In genomic region chr4:153418581-153418980, GRCh38 we compare ENCODE assay signal across 19 cellular contexts. TPM values are rescaled to one million over a fixed set of nuclear protein-coding genes. Genes with fewer than 3 reads are reported as not detected.
DNase-seq lines count a peak whose midpoint lies in the region; ATAC-seq and TF ChIP-seq lines count a peak whose summit lies in the region.
"Had no signal": no experiment of that assay in that cellular context is flagged by ENCODE, and none has a peak within 500 bp of the region (broad histone marks: within the 10 kb centered on the region; RNA-seq: fewer than 3 reads in every experiment).

No MANE protein-coding gene starts in this region.

- no peaks in the 10 kb centered on the region for H3K27me3 Mint-ChIP-seq in mesothelial cell of epicardium (ENCODE audit: low read depth)
- no peaks in the 10 kb centered on the region for H3K27me3 Mint-ChIP-seq in activated T-cell treated with anti-CD3 and anti-CD28 coated beads, Interleukin-2, amount 50 U/mL, for 4 hours (ENCODE audit: low read depth)
- H3K27me3 Mint-ChIP-seq: activated naive CD4-positive, alpha-beta T cell treated with anti-CD3 and anti-CD28 coated beads, Interleukin-2, amount 10 ng/mL, durations not matched to agents 7 days and 5 days; natural killer cell treated with Interleukin-12 subunit alpha and Interleukin-12 subunit beta and Interleukin-15 and Interleukin-18, amount 100 ng/mL, for 72 hours had no signal

- no peaks in the 10 kb centered on the region for H3K9me3 Mint-ChIP-seq in mesothelial cell of epicardium
- no peaks in the 10 kb centered on the region for H3K9me3 Mint-ChIP-seq in activated T-cell treated with anti-CD3 and anti-CD28 coated beads, Interleukin-2, amount 50 U/mL, for 4 hours
- H3K9me3 Mint-ChIP-seq: activated naive CD4-positive, alpha-beta T cell treated with anti-CD3 and anti-CD28 coated beads, Interleukin-2, amount 10 ng/mL, durations not matched to agents 7 days and 5 days; natural killer cell treated with Interleukin-12 subunit alpha and Interleukin-12 subunit beta and Interleukin-15 and Interleukin-18, amount 100 ng/mL, for 72 hours had no signal

- 79 to 83% methylated on average over 2 of the region's 3 CpGs for WGBS in ectodermal cell, 2 experiments
- 22 to 43% methylated on average over 3 of the region's 3 CpGs for WGBS in gastroesophageal sphincter (ENCODE audit: low coverage in 1 of 2), 2 donors

- no peak overlapping the region for H3K4me3 Mint-ChIP-seq in mesothelial cell of epicardium
- no peak overlapping the region for H3K4me3 Mint-ChIP-seq in activated T-cell treated with anti-CD3 and anti-CD28 coated beads, Interleukin-2, amount 50 U/mL, for 4 hours
- H3K4me3 Mint-ChIP-seq: activated naive CD4-positive, alpha-beta T cell treated with anti-CD3 and anti-CD28 coated beads, Interleukin-2, amount 10 ng/mL, durations not matched to agents 7 days and 5 days; natural killer cell treated with Interleukin-12 subunit alpha and Interleukin-12 subunit beta and Interleukin-15 and Interleukin-18, amount 100 ng/mL, for 72 hours had no signal

- no peaks in the 10 kb centered on the region for H3K36me3 ChIP-seq in ectodermal cell (ENCODE audit: control insufficient read depth, insufficient read depth, low read length)
- H3K36me3 ChIP-seq in gastroesophageal sphincter, result no peaks in the 10 kb centered on the region
- H3K36me3 ChIP-seq: left lung, tibial nerve had no signal

- DNase-seq in ELF-1 (ENCODE audit: low read depth, low spot score) (peak; percentile 39), M059J (ENCODE audit: low read depth) (peak; percentile 42), mesothelial cell of epicardium (ENCODE audit: low spot score in 2 of 2, unreplicated experiment in 2 of 2) (no peak), kidney tubule cell (ENCODE audit: low spot score) (no peak)
- DNase-seq in activated T-cell treated with anti-CD3 and anti-CD28 coated beads, Interleukin-2, amount 50 U/mL, for 4 hours, result no peak
- DNase-seq: activated naive CD4-positive, alpha-beta T cell treated with anti-CD3 and anti-CD28 coated beads, Interleukin-2, amount 10 ng/mL, durations not matched to agents 7 days and 5 days; DMS79 treated with DMSO at 0.1 percent for 48 hours; left lung; NCI-H1048; OCI-M1; right cardiac atrium; stimulated activated CD4-positive, alpha-beta T cell treated with anti-CD3 and anti-CD28 coated beads, Interleukin-2, amount 100 ng/mL, for 48 hours had no signal

- H3K27me3 ChIP-seq in ectodermal cell (ENCODE audit: control insufficient read depth, insufficient read depth, low read length, poor library complexity, severe bottlenecking) (no peaks in the 10 kb centered on the region), gastroesophageal sphincter (no peaks in the 10 kb centered on the region)
- H3K27me3 ChIP-seq: left lung, tibial nerve had no signal

- H3K4me1 ChIP-seq in ectodermal cell (ENCODE audit: control insufficient read depth, insufficient read depth, low read length) (no peaks in the 10 kb centered on the region), gastroesophageal sphincter (no peaks in the 10 kb centered on the region)
- H3K4me1 ChIP-seq: left lung, tibial nerve had no signal

- no peak for TF ChIP-seq CTCF in mesothelial cell of epicardium (IDR thresholded peaks at IDR 0.05; ENCODE audit: unreplicated experiment)
- TF ChIP-seq CTCF in gastroesophageal sphincter (IDR thresholded peaks at IDR 0.05), result no peak

- H3K27ac ChIP-seq in ectodermal cell (ENCODE audit: insufficient read depth, low read depth, low read length, poor library complexity, severe bottlenecking), result peak overlapping the region; percentile 26
- no peak overlapping the region for H3K27ac ChIP-seq in gastroesophageal sphincter
- H3K27ac ChIP-seq: C4-2B, left lung, SK-N-MC, tibial nerve had no signal

- H3K4me3 ChIP-seq in ectodermal cell (ENCODE audit: insufficient read depth, low read depth, low read length) (no peak overlapping the region), gastroesophageal sphincter (no peak overlapping the region)
- H3K4me3 ChIP-seq: left lung, SK-N-MC, tibial nerve had no signal

- TF ChIP-seq POLR2A in gastroesophageal sphincter (IDR thresholded peaks at IDR 0.05), result no peak

- H3K4me1 Mint-ChIP-seq in mesothelial cell of epicardium, result peaks cover 6% of the 10 kb centered on the region
- H3K4me1 Mint-ChIP-seq in activated T-cell treated with anti-CD3 and anti-CD28 coated beads, Interleukin-2, amount 50 U/mL, for 4 hours (ENCODE audit: low read depth), result peaks cover 14% of the 10 kb centered on the region

- no peaks in the 10 kb centered on the region for H3K36me3 Mint-ChIP-seq in mesothelial cell of epicardium
- H3K36me3 Mint-ChIP-seq in activated T-cell treated with anti-CD3 and anti-CD28 coated beads, Interleukin-2, amount 50 U/mL, for 4 hours (ENCODE audit: insufficient read depth), result no peaks in the 10 kb centered on the region
- H3K36me3 Mint-ChIP-seq: natural killer cell treated with Interleukin-12 subunit alpha and Interleukin-12 subunit beta and Interleukin-15 and Interleukin-18, amount 100 ng/mL, for 72 hours had no signal

- no peak for TF ChIP-seq EP300 in gastroesophageal sphincter (IDR thresholded peaks at IDR 0.05)

- H3K9me3 ChIP-seq in ectodermal cell (ENCODE audit: control insufficient read depth, low read length) (no peaks in the 10 kb centered on the region), gastroesophageal sphincter (no peaks in the 10 kb centered on the region)
- H3K9me3 ChIP-seq: left lung, tibial nerve had no signal

- no peak for ATAC-seq in activated T-cell treated with anti-CD3 and anti-CD28 coated beads, Interleukin-2, amount 50 U/mL, for 4 hours
- ATAC-seq in gastroesophageal sphincter (no peak), GM18498 (IDR thresholded peaks at IDR 0.05; ENCODE audit: unreplicated experiment) (no peak)
- ATAC-seq: left lung, right cardiac atrium had no signal

- H3K27ac Mint-ChIP-seq in mesothelial cell of epicardium, result peak overlapping the region; percentile 40
- H3K27ac Mint-ChIP-seq: activated naive CD4-positive, alpha-beta T cell treated with anti-CD3 and anti-CD28 coated beads, Interleukin-2, amount 10 ng/mL, durations not matched to agents 7 days and 5 days; natural killer cell treated with Interleukin-12 subunit alpha and Interleukin-12 subunit beta and Interleukin-15 and Interleukin-18, amount 100 ng/mL, for 72 hours had no signal

RNA-seq across cellular contexts. Expression of gene TMEM131L, which starts 47.6 kb away (rescaled TPM):
- 8.2 and 8.4 TPM in 2 replicates for total RNA-seq in M059J (2014; rRNA removed; shearing (Covaris generic))
- 15.9 TPM for polyA plus RNA-seq in ectodermal cell (2013, experiment 1 of 4)
- 20.0 TPM for polyA plus RNA-seq in ectodermal cell (2013, experiment 2 of 4)
- polyA plus RNA-seq in ectodermal cell (2013, experiment 3 of 4), result 15.6 TPM
- polyA plus RNA-seq in ectodermal cell (2013, experiment 4 of 4), result 17.3 TPM
- total RNA-seq in mesothelial cell of epicardium (11.0 to 13.9 TPM (median 11.4 TPM) in 3 replicates), gastroesophageal sphincter (10 to 100 TPM; 14.2 to 24.0 (median 18.4) TPM)
- total RNA-seq in activated T-cell treated with anti-CD3 and anti-CD28 coated beads, Interleukin-2, amount 50 U/mL, for 4 hours, result 10 to 100 TPM; 37.7 to 44.0 (median 41.7) TPM

Comparison
In these comparisons a context has a peak if more than half of its experiments do, and no peak if none do; other contexts are left out.
1. DNase-seq: peak in ELF-1 (single experiment) and M059J (single experiment); none in mesothelial cell of epicardium (0 of 2), activated T-cell treated with anti-CD3 and anti-CD28 coated beads, Interleukin-2, amount 50 U/mL, for 4 hours (single experiment) and kidney tubule cell (single experiment).